In the genomic region with DNA sequence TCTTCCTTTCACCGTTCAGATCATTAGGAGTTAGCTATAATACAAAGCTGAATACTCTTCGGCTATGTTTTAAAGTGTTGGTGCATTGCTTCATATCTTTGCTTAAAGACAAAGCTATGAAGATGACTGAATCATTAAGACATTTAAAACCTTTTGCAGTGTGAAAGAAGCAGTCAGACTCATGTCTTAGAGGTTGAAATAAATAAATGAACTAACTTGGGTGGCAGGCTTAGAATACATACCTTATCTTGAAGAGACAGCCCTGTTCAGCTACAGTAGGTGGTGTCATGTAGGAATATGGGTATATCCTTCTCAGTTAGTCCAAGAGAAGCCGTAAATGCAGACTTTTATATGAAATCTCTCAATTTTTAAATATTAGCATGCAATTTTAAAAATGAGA, we compare ENCODE assay signal across 22 cellular contexts.
"Had no signal": no experiment of that assay in that cellular context is flagged by ENCODE, and none has a peak within 500 bp of the region (broad histone marks: within the 10 kb centered on the region; RNA-seq: fewer than 3 reads in every experiment).

No MANE protein-coding gene starts in this region.

- DNase-seq: activated CD4-positive, alpha-beta T cell treated with anti-CD3 and anti-CD28 coated beads, Interleukin-2, amount 50 U/mL, for 4 hours; activated naive CD4-positive, alpha-beta T cell; activated naive CD8-positive, alpha-beta T cell treated with anti-CD3 and anti-CD28 coated beads for 36 hours; activated T-cell treated with anti-CD3 and anti-CD28 coated beads for 4 hours; amygdala; caudate nucleus; colonic mucosa; head of caudate nucleus; kidney glomerular epithelial cell; mesenchymal stem cell; mucosa of descending colon; naive B cell; stimulated activated CD4-positive, alpha-beta T cell treated with anti-CD3 and anti-CD28 coated beads, Interleukin-2, amount 100 ng/mL, for 24 hours; T-helper 9 cell; transverse colon; uterus; WERI-Rb-1 had no signal

- H3K4me1 Mint-ChIP-seq: activated naive CD8-positive, alpha-beta T cell treated with anti-CD3 and anti-CD28 coated beads for 36 hours; activated T-helper 17 cell treated with anti-CD3 and anti-CD28 coated beads, Interleukin-2, amount 50 U/mL, for 72 hours; naive B cell; neural progenitor cell had no signal

- H3K27me3 Mint-ChIP-seq: activated naive CD8-positive, alpha-beta T cell treated with anti-CD3 and anti-CD28 coated beads for 36 hours; activated T-helper 17 cell treated with anti-CD3 and anti-CD28 coated beads, Interleukin-2, amount 50 U/mL, for 72 hours; naive B cell; progenitor cell of endocrine pancreas; stimulated activated naive CD8-positive, alpha-beta T cell treated with anti-CD3 and anti-CD28 coated beads, Interleukin-15, Interleukin-2, amounts not matched to agents 100 ng/mL and 50 ng/mL, for 24 hours had no signal

- H3K9me3 ChIP-seq: colonic mucosa, mucosa of descending colon, suprapubic skin, transverse colon, uterus had no signal

- ATAC-seq: activated T-helper 17 cell treated with anti-CD3 and anti-CD28 coated beads, Interleukin-2, amount 50 U/mL, for 72 hours; mucosa of descending colon had no signal

- H3K27ac Mint-ChIP-seq: activated naive CD8-positive, alpha-beta T cell treated with anti-CD3 and anti-CD28 coated beads for 36 hours; neural progenitor cell; stimulated activated naive CD8-positive, alpha-beta T cell treated with anti-CD3 and anti-CD28 coated beads, Interleukin-15, Interleukin-2, amounts not matched to agents 100 ng/mL and 50 ng/mL, for 24 hours had no signal

- H3K4me3 Mint-ChIP-seq: activated naive CD8-positive, alpha-beta T cell treated with anti-CD3 and anti-CD28 coated beads for 36 hours; activated T-helper 17 cell treated with anti-CD3 and anti-CD28 coated beads, Interleukin-2, amount 50 U/mL, for 72 hours; naive B cell; neural progenitor cell; stimulated activated naive CD8-positive, alpha-beta T cell treated with anti-CD3 and anti-CD28 coated beads, Interleukin-15, Interleukin-2, amounts not matched to agents 100 ng/mL and 50 ng/mL, for 24 hours had no signal
